Comparison of ENCODE assay signal across 1 cellular context in the genomic region with DNA sequence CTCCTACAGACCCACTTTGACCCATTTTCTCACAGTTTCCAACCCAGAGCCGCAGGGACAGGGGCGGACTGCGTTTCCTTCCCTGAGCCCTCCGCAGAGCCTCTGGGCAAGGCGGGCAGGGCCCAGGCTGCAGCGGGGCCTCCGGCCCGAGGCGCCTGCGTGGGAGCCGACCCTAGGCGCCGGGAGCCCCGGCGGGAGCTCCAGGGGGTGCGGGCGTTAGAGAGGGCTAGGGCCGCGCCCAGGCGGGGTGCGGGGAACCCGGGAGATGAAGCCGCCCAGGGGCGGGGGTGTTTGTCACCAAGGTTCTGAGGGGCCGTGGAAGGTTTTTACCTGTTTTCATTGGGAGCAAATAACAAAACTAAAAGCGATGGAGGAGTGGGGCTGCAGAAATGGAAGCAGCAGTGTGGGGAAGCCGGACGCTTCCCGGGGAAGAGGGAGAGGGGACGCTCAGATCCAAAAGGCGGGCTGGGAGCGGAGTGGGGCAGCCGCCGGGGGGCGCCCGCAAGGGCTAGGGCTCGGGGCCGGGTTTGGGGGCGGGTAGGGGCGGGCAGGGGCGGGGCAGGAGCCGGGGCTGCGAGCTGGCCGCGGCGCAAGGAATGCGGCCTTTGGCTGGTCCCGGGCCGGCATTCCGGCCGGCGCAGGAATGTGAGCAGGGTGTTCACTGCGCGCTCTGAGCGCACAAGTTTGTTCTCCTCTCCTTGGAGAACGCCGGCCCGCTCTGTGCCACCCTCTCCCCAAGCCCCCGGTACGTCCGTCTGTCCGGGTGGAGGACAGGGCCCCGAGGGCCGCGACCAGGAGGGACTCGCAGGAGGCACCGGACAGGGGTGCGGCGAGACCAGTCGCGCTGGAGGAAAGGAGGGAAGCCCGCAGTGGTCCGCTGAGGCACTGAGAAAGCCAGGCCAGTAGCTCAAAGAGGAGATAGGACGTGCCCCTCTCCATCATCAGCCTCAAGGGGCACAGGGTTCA.
A peak's percentile ranks its signal among the peaks of the same experiment; 100 is the strongest.
TF ChIP-seq lines count a peak whose summit lies in the region.

No MANE protein-coding gene starts in this region.

TF ChIP-seq in HepG2, 621 proteins besides CTCF, POLR2A, EP300 and RAD21 (continued from another document):
- no peak for TF ChIP-seq REPIN1 (CRISPR knock-in tag; IDR thresholded peaks at IDR 0.05; ENCODE audit: borderline replicate concordance, low read depth)
- TF ChIP-seq FOXP1 (IDR thresholded peaks at IDR 0.05): no peak
- no peak for TF ChIP-seq FOXP1 (CRISPR knock-in tag; IDR thresholded peaks at IDR 0.05)
- TF ChIP-seq ZNF614 (CRISPR knock-in tag; IDR thresholded peaks at IDR 0.05; ENCODE audit: borderline replicate concordance): no peak
- TF ChIP-seq, protein P1, sequence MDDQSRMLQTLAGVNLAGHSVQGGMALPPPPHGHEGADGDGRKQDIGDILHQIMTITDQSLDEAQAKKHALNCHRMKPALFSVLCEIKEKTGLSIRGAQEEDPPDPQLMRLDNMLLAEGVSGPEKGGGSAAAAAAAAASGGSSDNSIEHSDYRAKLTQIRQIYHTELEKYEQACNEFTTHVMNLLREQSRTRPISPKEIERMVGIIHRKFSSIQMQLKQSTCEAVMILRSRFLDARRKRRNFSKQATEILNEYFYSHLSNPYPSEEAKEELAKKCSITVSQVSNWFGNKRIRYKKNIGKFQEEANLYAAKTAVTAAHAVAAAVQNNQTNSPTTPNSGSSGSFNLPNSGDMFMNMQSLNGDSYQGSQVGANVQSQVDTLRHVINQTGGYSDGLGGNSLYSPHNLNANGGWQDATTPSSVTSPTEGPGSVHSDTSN (CRISPR knock-in tag; IDR thresholded peaks at IDR 0.05; ENCODE audit: borderline replicate concordance): no peak
- TF ChIP-seq ZNF317 (CRISPR knock-in tag; IDR thresholded peaks at IDR 0.05): no peak
- TF ChIP-seq SMAD9 (CRISPR knock-in tag; IDR thresholded peaks at IDR 0.05): no peak
- no peak for TF ChIP-seq NCOA2 (CRISPR knock-in tag; IDR thresholded peaks at IDR 0.05)
- no peak for TF ChIP-seq ZSCAN12 (CRISPR knock-in tag; IDR thresholded peaks at IDR 0.05)
- TF ChIP-seq TRAFD1 (CRISPR knock-in tag; IDR thresholded peaks at IDR 0.05; ENCODE audit: borderline replicate concordance): no peak
- TF ChIP-seq GZF1 (CRISPR knock-in tag; IDR thresholded peaks at IDR 0.05): no peak
- no peak for TF ChIP-seq ZNF629 (CRISPR knock-in tag; conservative IDR thresholded peaks at IDR 0.05)
- TF ChIP-seq, protein P2, sequence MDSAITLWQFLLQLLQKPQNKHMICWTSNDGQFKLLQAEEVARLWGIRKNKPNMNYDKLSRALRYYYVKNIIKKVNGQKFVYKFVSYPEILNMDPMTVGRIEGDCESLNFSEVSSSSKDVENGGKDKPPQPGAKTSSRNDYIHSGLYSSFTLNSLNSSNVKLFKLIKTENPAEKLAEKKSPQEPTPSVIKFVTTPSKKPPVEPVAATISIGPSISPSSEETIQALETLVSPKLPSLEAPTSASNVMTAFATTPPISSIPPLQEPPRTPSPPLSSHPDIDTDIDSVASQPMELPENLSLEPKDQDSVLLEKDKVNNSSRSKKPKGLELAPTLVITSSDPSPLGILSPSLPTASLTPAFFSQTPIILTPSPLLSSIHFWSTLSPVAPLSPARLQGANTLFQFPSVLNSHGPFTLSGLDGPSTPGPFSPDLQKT (CRISPR knock-in tag; IDR thresholded peaks at IDR 0.05; ENCODE audit: borderline replicate concordance): no peak
- TF ChIP-seq SP2 (CRISPR knock-in tag; IDR thresholded peaks at IDR 0.05): no peak
- TF ChIP-seq PRMT3 (CRISPR knock-in tag; IDR thresholded peaks at IDR 0.05; ENCODE audit: borderline replicate concordance, low read depth): no peak
- TF ChIP-seq ZNF609 (CRISPR knock-in tag; IDR thresholded peaks at IDR 0.05; ENCODE audit: borderline replicate concordance): 0 out of 2 replicates have a peak, but pooled peaks have one; percentile 35
- TF ChIP-seq, protein P3, sequence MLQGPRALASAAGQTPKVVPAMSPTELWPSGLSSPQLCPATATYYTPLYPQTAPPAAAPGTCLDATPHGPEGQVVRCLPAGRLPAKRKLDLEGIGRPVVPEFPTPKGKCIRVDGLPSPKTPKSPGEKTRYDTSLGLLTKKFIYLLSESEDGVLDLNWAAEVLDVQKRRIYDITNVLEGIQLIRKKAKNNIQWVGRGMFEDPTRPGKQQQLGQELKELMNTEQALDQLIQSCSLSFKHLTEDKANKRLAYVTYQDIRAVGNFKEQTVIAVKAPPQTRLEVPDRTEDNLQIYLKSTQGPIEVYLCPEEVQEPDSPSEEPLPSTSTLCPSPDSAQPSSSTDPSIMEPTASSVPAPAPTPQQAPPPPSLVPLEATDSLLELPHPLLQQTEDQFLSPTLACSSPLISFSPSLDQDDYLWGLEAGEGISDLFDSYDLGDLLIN (CRISPR knock-in tag; IDR thresholded peaks at IDR 0.05; ENCODE audit: borderline replicate concordance): no peak
- 0 out of 2 replicates have a peak, but pooled peaks have one; percentile 33 for TF ChIP-seq ZNF543 (CRISPR knock-in tag; IDR thresholded peaks at IDR 0.05)
- TF ChIP-seq MIER2 (CRISPR knock-in tag; IDR thresholded peaks at IDR 0.05): no peak
- no peak for TF ChIP-seq HHEX (CRISPR knock-in tag; IDR thresholded peaks at IDR 0.05)
- no peak for TF ChIP-seq NFYC (CRISPR knock-in tag; IDR thresholded peaks at IDR 0.05)
- TF ChIP-seq TSC22D2 (CRISPR knock-in tag; IDR thresholded peaks at IDR 0.05; ENCODE audit: borderline replicate concordance): no peak
- no peak for TF ChIP-seq CBX2 (IDR thresholded peaks at IDR 0.05; ENCODE audit: low read depth, low read length)
- TF ChIP-seq CBX2 (CRISPR knock-in tag; IDR thresholded peaks at IDR 0.05; ENCODE audit: low read depth): no peak
- TF ChIP-seq SKI (IDR thresholded peaks at IDR 0.05; ENCODE audit: partially characterized antibody): no peak
- TF ChIP-seq REXO4 (CRISPR knock-in tag; IDR thresholded peaks at IDR 0.05; ENCODE audit: borderline replicate concordance): no peak
- TF ChIP-seq, protein P4, sequence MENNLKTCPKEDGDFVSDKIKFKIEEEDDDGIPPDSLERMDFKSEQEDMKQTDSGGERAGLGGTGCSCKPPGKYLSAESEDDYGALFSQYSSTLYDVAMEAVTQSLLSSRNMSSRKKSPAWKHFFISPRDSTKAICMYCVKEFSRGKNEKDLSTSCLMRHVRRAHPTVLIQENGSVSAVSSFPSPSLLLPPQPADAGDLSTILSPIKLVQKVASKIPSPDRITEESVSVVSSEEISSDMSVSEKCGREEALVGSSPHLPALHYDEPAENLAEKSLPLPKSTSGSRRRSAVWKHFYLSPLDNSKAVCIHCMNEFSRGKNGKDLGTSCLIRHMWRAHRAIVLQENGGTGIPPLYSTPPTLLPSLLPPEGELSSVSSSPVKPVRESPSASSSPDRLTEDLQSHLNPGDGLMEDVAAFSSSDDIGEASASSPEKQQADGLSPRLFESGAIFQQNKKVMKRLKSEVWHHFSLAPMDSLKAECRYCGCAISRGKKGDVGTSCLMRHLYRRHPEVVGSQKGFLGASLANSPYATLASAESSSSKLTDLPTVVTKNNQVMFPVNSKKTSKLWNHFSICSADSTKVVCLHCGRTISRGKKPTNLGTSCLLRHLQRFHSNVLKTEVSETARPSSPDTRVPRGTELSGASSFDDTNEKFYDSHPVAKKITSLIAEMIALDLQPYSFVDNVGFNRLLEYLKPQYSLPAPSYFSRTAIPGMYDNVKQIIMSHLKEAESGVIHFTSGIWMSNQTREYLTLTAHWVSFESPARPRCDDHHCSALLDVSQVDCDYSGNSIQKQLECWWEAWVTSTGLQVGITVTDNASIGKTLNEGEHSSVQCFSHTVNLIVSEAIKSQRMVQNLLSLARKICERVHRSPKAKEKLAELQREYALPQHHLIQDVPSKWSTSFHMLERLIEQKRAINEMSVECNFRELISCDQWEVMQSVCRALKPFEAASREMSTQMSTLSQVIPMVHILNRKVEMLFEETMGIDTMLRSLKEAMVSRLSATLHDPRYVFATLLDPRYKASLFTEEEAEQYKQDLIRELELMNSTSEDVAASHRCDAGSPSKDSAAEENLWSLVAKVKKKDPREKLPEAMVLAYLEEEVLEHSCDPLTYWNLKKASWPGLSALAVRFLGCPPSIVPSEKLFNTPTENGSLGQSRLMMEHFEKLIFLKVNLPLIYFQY (CRISPR knock-in tag; IDR thresholded peaks at IDR 0.05; ENCODE audit: borderline replicate concordance): no peak
- no peak for TF ChIP-seq ERF (CRISPR knock-in tag; IDR thresholded peaks at IDR 0.05)
- TF ChIP-seq PAWR (CRISPR knock-in tag; IDR thresholded peaks at IDR 0.05; ENCODE audit: borderline replicate concordance): no peak
- TF ChIP-seq ZNF343 (CRISPR knock-in tag; IDR thresholded peaks at IDR 0.05): no peak
- TF ChIP-seq SRSF4 (IDR thresholded peaks at IDR 0.05; ENCODE audit: low read depth, low read length, poor library complexity, severe bottlenecking): no peak
- TF ChIP-seq ZNF784 (CRISPR knock-in tag; IDR thresholded peaks at IDR 0.05; ENCODE audit: borderline replicate concordance): no peak
- no peak for TF ChIP-seq KAT8 (CRISPR knock-in tag; IDR thresholded peaks at IDR 0.05)
